ENCODE assay signal across 26 cellular contexts in the genomic region with DNA sequence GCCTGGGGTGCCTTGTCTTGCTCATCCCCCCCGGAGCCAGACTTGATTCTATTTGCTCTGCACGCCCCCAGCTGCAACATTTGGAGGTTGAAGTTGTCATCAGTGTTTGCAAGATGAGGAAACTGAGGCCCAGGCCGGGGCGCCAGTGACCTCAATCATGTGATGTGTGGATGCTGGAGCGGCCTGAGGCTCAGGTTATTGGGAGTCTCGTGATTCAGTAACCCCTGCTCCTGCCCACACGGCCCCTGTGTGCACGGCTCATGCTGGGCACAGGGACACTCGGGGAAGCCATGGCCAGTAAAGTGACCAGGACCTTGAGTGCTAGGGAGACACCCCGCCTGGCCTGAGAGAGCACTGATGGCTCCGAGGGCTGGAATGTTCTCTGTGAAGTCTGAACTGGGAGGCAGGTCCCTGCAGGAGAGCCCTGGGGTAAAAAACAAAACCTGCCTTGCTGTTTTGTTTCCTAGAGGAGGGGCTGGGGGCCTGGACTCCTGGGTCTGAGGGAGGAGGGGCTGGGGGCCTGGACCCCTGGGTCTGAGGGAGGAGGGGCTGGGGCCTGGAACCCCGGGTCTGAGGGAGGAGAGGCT. TPM values are rescaled to one million over a fixed set of nuclear protein-coding genes. Genes with fewer than 3 reads are reported as not detected.
DNase-seq lines count a peak whose midpoint lies in the region; ATAC-seq, FAIRE-seq and TF ChIP-seq lines count a peak whose summit lies in the region.
"Had no signal": no experiment of that assay in that cellular context is flagged by ENCODE, and none has a peak within 500 bp of the region (broad histone marks: within the 10 kb centered on the region; RNA-seq: fewer than 3 reads in every experiment).

No MANE protein-coding gene starts in this region.

- peak overlapping the region; percentile 85 for H3K18ac ChIP-seq in H9 (ENCODE audit: insufficient read length, low read depth, low read length)
- no peak overlapping the region; the same call in none of the 2 replicates for H3K18ac ChIP-seq in H1 (ENCODE audit: extremely low read depth, low read length)

- no peak for FAIRE-seq in H1 (lab: Jason Lieb, UNC)
- FAIRE-seq: A204.1, GM12878, GM19239 had no signal

- DNase-seq in H9 (no peak), H1 (ENCODE audit: low read depth in 1 of 2, low spot score in 2 of 2) (no peak), right lobe of liver (peak in 1 of 3 donors; percentile 60), AG08395 (ENCODE audit: low spot score) (no peak), LoVo (ENCODE audit: low spot score) (no peak), NCI-H345 (lab: John Stamatoyannopoulos, UW) (no peak)
- DNase-seq: ACHN; AML-193; Calu3; CD4-positive, alpha-beta memory T cell; DMS79 treated with DMSO at 0.1 percent for 48 hours; Karpas-422; KBM-7 had no signal

- no peaks in the 10 kb centered on the region; a peak in 1 of 5 replicates for H3K9me3 Mint-ChIP-seq in H9
- H3K9me3 Mint-ChIP-seq: CD4-positive, alpha-beta memory T cell; IgD-negative memory B cell had no signal

- H2AK5ac ChIP-seq in H9 (ENCODE audit: insufficient read length, low read length) (no peak overlapping the region), H1 (ENCODE audit: low read depth, low read length) (no peak overlapping the region)

- CTCF ChIA-PET in H1 (lab: Charles Lee; ENCODE audit: partially characterized antibody), result interaction anchor here (0.7 to 2.3 kb wide), 5 partner anchors 13 to 85 kb away, joined by 3 to 7 read pairs (median 4); no protein-coding TSS in a partner anchor

- H2BK12ac ChIP-seq in H9 (ENCODE audit: insufficient read length, low read depth, low read length) (no peak overlapping the region), H1 (ENCODE audit: low read depth, low read length) (peak overlapping the region; percentile 80; the same call in 1 of the 2 replicates)

- no peak overlapping the region for H2BK120ac ChIP-seq in H9 (ENCODE audit: low read depth, low read length, poor library complexity, severe bottlenecking)
- H2BK120ac ChIP-seq in H1 (replicated peaks; ENCODE audit: low read depth, low read length), result peak overlapping the region; percentile 92

- no peak overlapping the region for H4K5ac ChIP-seq in H9 (ENCODE audit: insufficient read length, low read depth, low read length)
- H4K5ac ChIP-seq in H1 (ENCODE audit: insufficient read length, low read depth, low read length), result peak overlapping the region; percentile 26

- H3K4me1 ChIP-seq in H9 (ENCODE audit: insufficient read depth, low read length) (peaks cover 8% of the 10 kb centered on the region; the same call in 1 of the 2 replicates), H1 (replicated peaks in 1 of 4; ENCODE audit: control insufficient read depth in 3 of 4, insufficient read depth in 4 of 4, low read length in 3 of 4) (peaks cover 3 to 21% (median 14%) of the 10 kb centered on the region in 4 experiments), right lobe of liver (peaks cover 0 to 21% (median 8%) of the 10 kb centered on the region in 4 donors), skeletal muscle tissue (ENCODE audit: control insufficient read depth in 3 of 3, insufficient read depth in 3 of 3, low read length in 3 of 3) (peaks cover 15 to 34% (median 24%) of the 10 kb centered on the region in 3 donors)

- no peak for TF ChIP-seq EP300 in H1 (IDR thresholded peaks at IDR 0.05; ENCODE audit: borderline replicate concordance in 1 of 2, low read depth in 2 of 2, low read length in 2 of 2)

- intact Hi-C loops in right lobe of liver (cut with DNase I), result no loop called here

- H3K4me3 ChIP-seq in H1 (ENCODE audit: extremely low read depth in 1 of 4, insufficient read depth in 2 of 4, low read depth in 3 of 4, low read length in 4 of 4), result no peak overlapping the region
- peak overlapping the region in 2 of 3 donors; percentile 7 to 59 for H3K4me3 ChIP-seq in right lobe of liver
- no peak overlapping the region for H3K4me3 ChIP-seq in skeletal muscle tissue (ENCODE audit: low read length in 3 of 3)
- H3K4me3 ChIP-seq: GM12878 had no signal

- H3K14ac ChIP-seq in H9 (ENCODE audit: insufficient read depth, low read length), result no peak overlapping the region
- no peak overlapping the region for H3K14ac ChIP-seq in H1 (ENCODE audit: insufficient read length)

- H4K91ac ChIP-seq in H9 (ENCODE audit: insufficient read length, low read depth, low read length) (no peak overlapping the region), H1 (replicated peaks; ENCODE audit: insufficient read length, low read length) (peak overlapping the region; percentile 85)

- no peak overlapping the region for H3T11ph ChIP-seq in H9 (ENCODE audit: low read length)

- H3K56ac ChIP-seq in H9 (ENCODE audit: insufficient read length, low read depth, low read length) (no peak overlapping the region), H1 (replicated peaks; ENCODE audit: insufficient read length, low read depth, low read length) (no peak overlapping the region)

- TF ChIP-seq CTCF in H9 (conservative IDR thresholded peaks at IDR 0.05) (no peak), H1 (IDR thresholded peaks at IDR 0.05; ENCODE audit: control extremely low read depth in 1 of 3, insufficient read depth in 1 of 3, low read depth in 1 of 3, low read length in 3 of 3) (no peak), right lobe of liver (IDR thresholded peaks at IDR 0.05) (no peak)

- H3K23ac ChIP-seq in H9 (ENCODE audit: insufficient read length, low read depth, low read length) (no peak overlapping the region), H1 (ENCODE audit: insufficient read length) (no peak overlapping the region)

- ATAC-seq in right lobe of liver (peak; percentile 11 to 25 (median 12)), GM18861 (IDR thresholded peaks at IDR 0.05; ENCODE audit: unreplicated experiment) (no peak)
- ATAC-seq: GM12878, HCT116 had no signal

- no peak overlapping the region for H2AFZ ChIP-seq in H9 (ENCODE audit: low read length)
- no peak overlapping the region for H2AFZ ChIP-seq in H1 (ENCODE audit: low read length)

- peaks cover 29 to 41% of the 10 kb centered on the region in 2 experiments for H3K4me1 Mint-ChIP-seq in H9

- TF ChIP-seq RAD21 in H1 (IDR thresholded peaks at IDR 0.05 in 1 of 2, conservative IDR thresholded peaks at IDR 0.05 in 1 of 2; ENCODE audit: low read depth in 2 of 2, low read length in 2 of 2), result no peak

- TF ChIP-seq POLR2A in H1 (IDR thresholded peaks at IDR 0.05; ENCODE audit: control extremely low read depth in 1 of 2, low read depth in 2 of 2, low read length in 2 of 2), result no peak
- no peak for TF ChIP-seq POLR2A in right lobe of liver (IDR thresholded peaks at IDR 0.05)

- WGBS in H9 (ENCODE audit: extremely low coverage, insufficient read length, low lambda C conversion rate), result no CpG with 5 or more reads among the region's 12 CpGs
- 83% methylated on average over 11 of the region's 12 CpGs; no CpG with 5 or more reads in 1 of the 2 experiments for WGBS in H1 (ENCODE audit: extremely low coverage in 1 of 2, insufficient coverage in 1 of 2, insufficient read length in 1 of 2, insufficient replicate concordance in 2 of 2, low coverage in 1 of 2, low lambda C conversion rate in 2 of 2, missing lambda C conversion rate in 1 of 2), 2 experiments
- 25% methylated on average over 4 of the region's 12 CpGs for WGBS in right lobe of liver (ENCODE audit: insufficient coverage, low coverage, low lambda C conversion rate, missing lambda C conversion rate)

- no peaks in the 10 kb centered on the region for H3K27me3 ChIP-seq in H9 (ENCODE audit: insufficient read depth, low read length)
- no peaks in the 10 kb centered on the region for H3K27me3 ChIP-seq in H1 (replicated peaks in 1 of 4; ENCODE audit: control insufficient read depth in 3 of 4, extremely low read depth in 1 of 4, insufficient read depth in 3 of 4, low read length in 3 of 4)
- H3K27me3 ChIP-seq in right lobe of liver, result no peaks in the 10 kb centered on the region
- H3K27me3 ChIP-seq in skeletal muscle tissue (ENCODE audit: control insufficient read depth in 3 of 3, insufficient read depth in 3 of 3, low read length in 3 of 3), result peaks cover 0 to 6% (median 0%) of the 10 kb centered on the region in 3 donors

- no peak overlapping the region for H2BK15ac ChIP-seq in H9 (ENCODE audit: low read depth, low read length)
- H2BK15ac ChIP-seq in H1 (ENCODE audit: low read length), result peak overlapping the region; percentile 46; the same call in 1 of the 2 replicates

- H3K4ac ChIP-seq in H9 (ENCODE audit: low read depth, low read length) (no peak overlapping the region), H1 (replicated peaks; ENCODE audit: insufficient read length, low read depth, low read length) (no peak overlapping the region)

- H3K9ac ChIP-seq in H9 (ENCODE audit: extremely low read depth, insufficient read length, low read length), result no peak overlapping the region
- H3K9ac ChIP-seq in H1 (replicated peaks in 1 of 4; ENCODE audit: extremely low read depth in 1 of 4, low read depth in 3 of 4, low read length in 3 of 4), result no peak overlapping the region
- peak overlapping the region in 2 of 3 donors; percentile 10 to 50 for H3K9ac ChIP-seq in skeletal muscle tissue (ENCODE audit: low read depth in 1 of 3, low read length in 3 of 3)

- H2BK20ac ChIP-seq in H9 (ENCODE audit: low read depth, low read length, poor library complexity, severe bottlenecking) (no peak overlapping the region), H1 (ENCODE audit: low read length) (peak overlapping the region; percentile 80; the same call in 1 of the 2 replicates)

- no peak overlapping the region for H3K4me3 Mint-ChIP-seq in H9
- H3K4me3 Mint-ChIP-seq: CD4-positive, alpha-beta memory T cell; IgD-negative memory B cell had no signal

- no peak overlapping the region for H3K27ac Mint-ChIP-seq in H9
- H3K27ac Mint-ChIP-seq: IgD-negative memory B cell had no signal

- H4K8ac ChIP-seq in H9 (replicated peaks; ENCODE audit: insufficient read length, low read depth, low read length) (no peak overlapping the region), H1 (ENCODE audit: extremely low read depth, insufficient read depth, low read length) (peak overlapping the region; percentile 71; the same call in 1 of the 2 replicates)

- H4K20me1 ChIP-seq in H9 (ENCODE audit: control insufficient read depth, insufficient read depth, insufficient read length) (no peaks in the 10 kb centered on the region), H1 (replicated peaks in 1 of 2; ENCODE audit: control insufficient read depth in 1 of 2, insufficient read depth in 2 of 2, low read length in 2 of 2) (no peaks in the 10 kb centered on the region)

- H3K79me1 ChIP-seq in H9 (ENCODE audit: insufficient read depth, low read depth, low read length, poor library complexity, severe bottlenecking) (no peaks in the 10 kb centered on the region), H1 (ENCODE audit: low read depth, low read length) (no peaks in the 10 kb centered on the region)

- POLR2A ChIA-PET in H1 (lab: Charles Lee; ENCODE audit: partially characterized antibody), result interaction anchor here (1.4 to 4.7 kb wide), 6 partner anchors 9 to 53 kb away, joined by 4 to 39 read pairs (median 8); partner anchors contain the start of genes BCAT2 and IZUMO1

- H3K27me3 Mint-ChIP-seq in H9 (ENCODE audit: low read depth), result peaks cover 27% of the 10 kb centered on the region

- H3K9me3 ChIP-seq in H9 (ENCODE audit: control insufficient read depth, low read depth, low read length) (no peaks in the 10 kb centered on the region), H1 (ENCODE audit: insufficient read depth in 2 of 2, low read depth in 1 of 2, low read length in 1 of 2) (no peaks in the 10 kb centered on the region), right lobe of liver (no peaks in the 10 kb centered on the region), skeletal muscle tissue (ENCODE audit: control insufficient read depth in 3 of 3, low read length in 3 of 3) (no peaks in the 10 kb centered on the region)

- H2BK5ac ChIP-seq in H9 (ENCODE audit: insufficient read length, low read length) (no peak overlapping the region), H1 (ENCODE audit: low read depth, low read length) (peak overlapping the region; percentile 52; the same call in 1 of the 2 replicates)

- H3K27ac ChIP-seq in H9 (ENCODE audit: insufficient read length, low read depth, low read length) (no peak overlapping the region), H1 (ENCODE audit: low read depth, low read length) (no peak overlapping the region), right lobe of liver (peak overlapping the region in 1 of 3 donors; percentile 70), skeletal muscle tissue (ENCODE audit: low read depth, low read length) (no peak overlapping the region)
- H3K27ac ChIP-seq: C4-2B, HL-60 had no signal

- no peaks in the 10 kb centered on the region for H3K36me3 Mint-ChIP-seq in H9 (ENCODE audit: insufficient read depth in 1 of 3, low read depth in 3 of 3)
- H3K36me3 Mint-ChIP-seq: CD4-positive, alpha-beta memory T cell; IgD-negative memory B cell had no signal

- H3K36me3 ChIP-seq in H1 (ENCODE audit: control insufficient read depth in 2 of 4, insufficient read depth in 4 of 4, low read length in 3 of 4) (no peaks in the 10 kb centered on the region), right lobe of liver (peaks cover 0 to 11% (median 0%) of the 10 kb centered on the region in 4 donors), skeletal muscle tissue (ENCODE audit: control insufficient read depth in 3 of 3, insufficient read depth in 3 of 3, low read length in 3 of 3) (no peaks in the 10 kb centered on the region)

- no peak overlapping the region for H3K4me2 ChIP-seq in H9 (ENCODE audit: insufficient read depth, insufficient read length, low read length)
- no peak overlapping the region for H3K4me2 ChIP-seq in H1 (ENCODE audit: insufficient read depth in 1 of 2, low read depth in 2 of 2, low read length in 2 of 2)

- H3K23me2 ChIP-seq in H9 (ENCODE audit: insufficient read length, low read depth, low read length, poor library complexity, severe bottlenecking) (peaks cover 6% of the 10 kb centered on the region), H1 (ENCODE audit: low read depth, low read length) (peaks cover 7% of the 10 kb centered on the region)

- H3K79me2 ChIP-seq in H9 (ENCODE audit: insufficient read depth, low read length) (no peaks in the 10 kb centered on the region), H1 (ENCODE audit: control insufficient read depth in 1 of 2, insufficient read depth in 2 of 2, low read length in 2 of 2) (peaks cover 0 to under 1% of the 10 kb centered on the region in 2 experiments; a peak in 1 of 4 replicates)

RNA-seq across cellular contexts. Expression of gene FGF21, which starts 1.9 kb away (rescaled TPM):
- total RNA-seq in H9 (2021) (0.55 and 0.90 TPM in 2 replicates), right lobe of liver (10 to 100 TPM in 4 of 6 experiments, 1 to 10 TPM in 1, not detected in 1; 5.1 to 55.3 (median 32.7) TPM), skeletal muscle tissue (not detected)
- total RNA-seq in H1 (2021; fragmentation: NEBNext Ultra II Directional; extraction: Animal tissue kit (Norgen Biotek cat#: 25700)), result 0.48 TPM in 1 of 2 replicates, not detected in the other
- 0.80 and 2.2 TPM in 2 replicates for polyA plus RNA-seq in H1 (2011; rRNA removed)
- polyA plus RNA-seq in H1 (2011; cell fraction: cytosol; rRNA removed), result 1.5 TPM
- polyA plus RNA-seq in H1 (2011; cell fraction: nucleus; rRNA removed), result 5.9 TPM
- 0.41 to 0.80 TPM (median 0.75 TPM) in 3 of 4 replicates, not detected in the other for polyA plus RNA-seq in H1 (2012, experiment 1 of 2)
- 0.42 TPM for polyA plus RNA-seq in H1 (2012, experiment 2 of 2)
- polyA plus RNA-seq in H1 (2013, experiment 1 of 2), result 0.43 TPM
- polyA plus RNA-seq in H1 (2013, experiment 2 of 2), result 0.46 TPM
- polyA minus RNA-seq in H1 (2011; rRNA and poly(A)+ RNA removed), result 0.41 and 0.69 TPM in 2 replicates
- not detected for polyA minus RNA-seq in H1 (2011; cell fraction: cytosol; rRNA and poly(A)+ RNA removed)
- polyA minus RNA-seq in H1 (2011; cell fraction: nucleus; rRNA and poly(A)+ RNA removed), result 1.9 TPM
- total RNA-seq: Calu3; CD4-positive, alpha-beta memory T cell; G401; GM12878; H4; HT1080 had no signal
- polyA plus RNA-seq: BJ; CD4-positive, alpha-beta memory T cell; GM12878; IgD-negative memory B cell had no signal

RNA-seq across cellular contexts. Expression of gene FUT1, which starts 4.7 kb away (rescaled TPM):
- total RNA-seq in H9 (2021), result 15.9 and 16.1 TPM in 2 replicates
- 12.2 and 12.9 TPM in 2 replicates for total RNA-seq in H1 (2021; fragmentation: NEBNext Ultra II Directional; extraction: Animal tissue kit (Norgen Biotek cat#: 25700))
- polyA plus RNA-seq in H1 (2011; rRNA removed), result 7.4 and 12.4 TPM in 2 replicates
- polyA plus RNA-seq in H1 (2011; cell fraction: cytosol; rRNA removed), result 10.5 TPM
- polyA plus RNA-seq in H1 (2011; cell fraction: nucleus; rRNA removed), result 13.8 TPM
- polyA plus RNA-seq in H1 (2012, experiment 1 of 2), result 6.4 to 7.6 TPM (median 7.4 TPM) in 4 replicates
- 6.4 TPM for polyA plus RNA-seq in H1 (2012, experiment 2 of 2)
- 8.6 TPM for polyA plus RNA-seq in H1 (2013, experiment 1 of 2)
- polyA plus RNA-seq in H1 (2013, experiment 2 of 2), result 9.4 TPM
- 10.9 and 15.3 TPM in 2 replicates for polyA minus RNA-seq in H1 (2011; rRNA and poly(A)+ RNA removed)
- 13.0 TPM for polyA minus RNA-seq in H1 (2011; cell fraction: cytosol; rRNA and poly(A)+ RNA removed)
- polyA minus RNA-seq in H1 (2011; cell fraction: nucleus; rRNA and poly(A)+ RNA removed), result 12.6 TPM
- total RNA-seq in right lobe of liver, result 1 to 10 TPM in 3 of 6 experiments, under 1 TPM in 3; 0.22 to 1.9 (median 0.93) TPM
- 1.0 TPM for total RNA-seq in skeletal muscle tissue
- total RNA-seq: G401, GM12878, HT1080 had no signal
- polyA plus RNA-seq: IgD-negative memory B cell had no signal

RNA-seq across cellular contexts. Expression of gene IZUMO1, which starts 10.5 kb away (rescaled TPM):
- 2.6 and 3.7 TPM in 2 replicates for total RNA-seq in H9 (2021)
- 1.7 and 1.8 TPM in 2 replicates for total RNA-seq in H1 (2021; fragmentation: NEBNext Ultra II Directional; extraction: Animal tissue kit (Norgen Biotek cat#: 25700))
- 0.33 and 0.46 TPM in 2 replicates for polyA plus RNA-seq in H1 (2011; rRNA removed)
- 1.2 TPM for polyA plus RNA-seq in H1 (2011; cell fraction: cytosol; rRNA removed)
- polyA plus RNA-seq in H1 (2011; cell fraction: nucleus; rRNA removed), result 4.8 TPM
- 0.73 to 1.3 TPM (median 1.0 TPM) in 4 replicates for polyA plus RNA-seq in H1 (2012, experiment 1 of 2)
- polyA plus RNA-seq in H1 (2012, experiment 2 of 2), result 0.26 TPM
- polyA plus RNA-seq in H1 (2013, experiment 1 of 2), result 0.73 TPM
- polyA plus RNA-seq in H1 (2013, experiment 2 of 2), result 0.35 TPM
- polyA minus RNA-seq in H1 (2011; rRNA and poly(A)+ RNA removed), result 0.56 and 1.0 TPM in 2 replicates
- polyA minus RNA-seq in H1 (2011; cell fraction: cytosol; rRNA and poly(A)+ RNA removed), result 0.51 TPM
- 4.8 TPM for polyA minus RNA-seq in H1 (2011; cell fraction: nucleus; rRNA and poly(A)+ RNA removed)
- under 1 TPM in 5 of 6 experiments, not detected in 1; 0.10 to 0.35 (median 0.13) TPM for total RNA-seq in right lobe of liver
- 0.52 TPM for total RNA-seq in skeletal muscle tissue
- total RNA-seq: CD4-positive, alpha-beta memory T cell; G401; GM12878; H4; HT1080 had no signal
- polyA plus RNA-seq: BJ; CD4-positive, alpha-beta memory T cell; GM12878; IgD-negative memory B cell had no signal

RNA-seq across cellular contexts. Expression of gene RASIP1, which starts 16.8 kb away (rescaled TPM):
- total RNA-seq in H9 (2021) (2.4 and 2.8 TPM in 2 replicates), right lobe of liver (1 to 10 TPM; 2.7 to 6.7 (median 4.9) TPM), skeletal muscle tissue (23.5 TPM)
- 8.7 and 9.3 TPM in 2 replicates for total RNA-seq in H1 (2021; fragmentation: NEBNext Ultra II Directional; extraction: Animal tissue kit (Norgen Biotek cat#: 25700))
- polyA plus RNA-seq in H1 (2011; rRNA removed), result 11.4 and 16.4 TPM in 2 replicates
- polyA plus RNA-seq in H1 (2011; cell fraction: cytosol; rRNA removed), result 9.0 TPM
- polyA plus RNA-seq in H1 (2011; cell fraction: nucleus; rRNA removed), result 17.4 TPM
- 4.5 to 8.8 TPM (median 8.1 TPM) in 4 replicates for polyA plus RNA-seq in H1 (2012, experiment 1 of 2)
- polyA plus RNA-seq in H1 (2012, experiment 2 of 2), result 8.5 TPM
- 6.0 TPM for polyA plus RNA-seq in H1 (2013, experiment 1 of 2)
- 6.0 TPM for polyA plus RNA-seq in H1 (2013, experiment 2 of 2)
- 3.3 and 5.7 TPM in 2 replicates for polyA minus RNA-seq in H1 (2011; rRNA and poly(A)+ RNA removed)
- 5.8 TPM for polyA minus RNA-seq in H1 (2011; cell fraction: cytosol; rRNA and poly(A)+ RNA removed)
- 7.2 TPM for polyA minus RNA-seq in H1 (2011; cell fraction: nucleus; rRNA and poly(A)+ RNA removed)
- total RNA-seq: HT1080 had no signal
- polyA plus RNA-seq: GM12878 had no signal

RNA-seq across cellular contexts. Expression of gene MAMSTR, which starts 37.7 kb away (rescaled TPM):
- total RNA-seq in H9 (2021), result 1.4 and 1.6 TPM in 2 replicates
- 2.0 and 2.9 TPM in 2 replicates for total RNA-seq in H1 (2021; fragmentation: NEBNext Ultra II Directional; extraction: Animal tissue kit (Norgen Biotek cat#: 25700))
- polyA plus RNA-seq in H1 (2011; rRNA removed), result 2.3 and 2.5 TPM in 2 replicates
- 1.1 TPM for polyA plus RNA-seq in H1 (2011; cell fraction: cytosol; rRNA removed)
- polyA plus RNA-seq in H1 (2011; cell fraction: nucleus; rRNA removed), result 2.5 TPM
- 1.6 to 2.7 TPM (median 1.8 TPM) in 4 replicates for polyA plus RNA-seq in H1 (2012, experiment 1 of 2)
- polyA plus RNA-seq in H1 (2012, experiment 2 of 2), result 3.3 TPM
- polyA plus RNA-seq in H1 (2013, experiment 1 of 2), result 1.8 TPM
- 2.0 TPM for polyA plus RNA-seq in H1 (2013, experiment 2 of 2)
- 1.1 and 1.4 TPM in 2 replicates for polyA minus RNA-seq in H1 (2011; rRNA and poly(A)+ RNA removed)
- polyA minus RNA-seq in H1 (2011; cell fraction: cytosol; rRNA and poly(A)+ RNA removed), result 2.7 TPM
- polyA minus RNA-seq in H1 (2011; cell fraction: nucleus; rRNA and poly(A)+ RNA removed), result 2.6 TPM
- under 1 TPM in 5 of 6 experiments, not detected in 1; 0.22 to 0.37 (median 0.24) TPM for total RNA-seq in right lobe of liver
- total RNA-seq in skeletal muscle tissue, result 5.2 TPM

Comparison
In these comparisons a context has a peak if more than half of its experiments do, and no peak if none do; other contexts are left out.
1. H3K9ac ChIP-seq: peak in skeletal muscle tissue (2 of 3); none in H9 (single experiment) and H1 (0 of 4).
2. H3K4me3 ChIP-seq: peak in right lobe of liver (2 of 3); none in H1 (0 of 4) and skeletal muscle tissue (0 of 3).